ENCODE assay signal across 20 cellular contexts in the genomic region with DNA sequence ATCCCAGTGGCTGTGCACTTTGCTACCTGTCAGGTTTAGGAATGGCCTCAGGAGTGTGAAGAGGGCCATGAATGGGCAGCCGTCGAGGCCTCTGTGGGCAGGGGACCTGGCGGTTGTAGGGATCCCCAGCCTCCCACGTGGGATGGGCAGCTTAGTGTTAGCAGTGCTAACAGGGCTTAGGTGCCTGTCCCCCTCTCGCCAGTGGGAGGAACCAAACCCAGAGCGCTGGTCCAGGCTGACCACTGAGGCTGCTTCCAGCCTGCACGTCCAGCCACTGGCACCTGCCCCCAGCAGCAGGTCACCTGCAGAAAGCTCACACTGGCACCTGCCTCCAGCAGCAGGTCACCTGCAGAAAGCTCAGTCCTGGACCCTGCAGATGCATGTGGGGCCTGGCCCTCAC.
"Had no signal": no experiment of that assay in that cellular context is flagged by ENCODE, and none has a peak within 500 bp of the region (broad histone marks: within the 10 kb centered on the region; RNA-seq: fewer than 3 reads in every experiment).

No MANE protein-coding gene starts in this region.

- ATAC-seq: PC-3, SK-N-SH treated with all-trans-retinoic acid at 6 μM for 48 hours had no signal

- H3K9me3 ChIP-seq: MG63, SJCRH30 had no signal

- H3K27me3 ChIP-seq: MG63, SJCRH30 had no signal

- H3K27ac ChIP-seq: RWPE1, SJCRH30 had no signal

- H3K4me3 ChIP-seq: MG63, SJCRH30 had no signal

- H3K36me3 ChIP-seq: MG63, SJCRH30 had no signal

- DNase-seq: Karpas-422; KG1; MG63; NCI-H1092; NCI-H1105 treated with DMSO at 0.1 percent for 48 hours; NCI-H1417 treated with DMSO at 0.1 percent for 48 hours; NCI-H1694; NCI-H187 treated with DMSO at 0.1 percent for 48 hours; NCI-H2029 treated with DMSO at 0.1 percent for 48 hours; NCI-H345; NCI-H446 treated with DMSO at 0.1 percent for 48 hours; NCI-H526 treated with DMSO at 0.1 percent for 48 hours; NCI-H748 treated with DMSO at 0.1 percent for 48 hours; NK-92 treated with Interleukin-12 subunit alpha and Interleukin-12 subunit beta, amount 100 ng/mL, for 24 hours; PC-3; SHP77 treated with DMSO at 0.1 percent for 48 hours; T-helper 1 cell had no signal
